15 cellular contexts compared by ENCODE assay signal in the genomic region with DNA sequence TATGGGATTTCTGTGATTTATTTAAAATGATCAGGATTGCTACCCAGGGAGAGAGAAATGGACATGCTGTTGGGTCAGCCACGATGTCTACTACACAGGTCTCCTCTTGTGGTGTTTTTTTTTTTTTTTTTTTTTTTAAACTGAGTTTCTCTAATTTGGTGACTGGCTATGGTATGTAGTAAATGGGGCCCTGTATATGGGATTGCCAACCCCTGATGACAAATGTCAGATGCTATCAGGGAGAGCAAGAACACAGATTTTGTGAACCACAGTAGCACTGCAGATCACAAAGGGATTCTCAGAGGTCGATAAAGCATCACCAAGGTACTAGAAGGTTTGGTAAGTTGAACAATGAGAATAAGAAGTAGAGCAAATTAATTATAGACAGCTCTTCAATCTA. TPM values are rescaled to one million over a fixed set of nuclear protein-coding genes. Genes with fewer than 3 reads are reported as not detected.
A peak's percentile ranks its signal among the peaks of the same experiment; 100 is the strongest.
DNase-seq lines count a peak whose midpoint lies in the region; ATAC-seq, FAIRE-seq and TF ChIP-seq lines count a peak whose summit lies in the region.
"Had no signal": no experiment of that assay in that cellular context is flagged by ENCODE, and none has a peak within 500 bp of the region (broad histone marks: within the 10 kb centered on the region; RNA-seq: fewer than 3 reads in every experiment).

No MANE protein-coding gene starts in this region.

- SMC1A ChIA-PET in GM12878 (lab: Charles Lee; ENCODE audit: uncharacterized antibody, unreplicated experiment) = interaction anchor here (0.7 to 34.8 kb wide), 13 partner anchors 13 to 310 kb away, joined by 3 to 1117 read pairs (median 6); a partner anchor contains a TSS

- TF ChIP-seq CTCF in OCI-LY7 (conservative IDR thresholded peaks at IDR 0.05; ENCODE audit: low read length) (no peak), GM12878 (IDR thresholded peaks at IDR 0.05 in 2 of 3, conservative IDR thresholded peaks at IDR 0.05 in 1 of 3; ENCODE audit: control insufficient read depth in 2 of 3, extremely low read depth in 1 of 3, insufficient read depth in 1 of 3, low read depth in 3 of 3, low read length in 3 of 3) (no peak), nephron progenitor cell (IDR thresholded peaks at IDR 0.05) (no peak)

- POLR2A ChIA-PET in OCI-LY7 (lab: Charles Lee) = interaction anchor here (0.6 to 22.6 kb wide), 21 partner anchors 8 to 351 kb away, joined by 3 to 538 read pairs (median 5); a partner anchor contains a TSS
- POLR2A ChIA-PET in GM12878 (lab: Charles Lee) = interaction anchor here (0.6 to 20.9 kb wide), 9 partner anchors 16 to 421 kb away, joined by 3 to 657 read pairs (median 7); a partner anchor contains a TSS

- no TSS peak for BruUV-seq in OCI-LY7 (replicated peaks; lab: Mats Ljungman, UMichigan)
- no TSS peak for BruUV-seq in GM12878 (replicated peaks; lab: Mats Ljungman, UMichigan)

- no peak overlapping the region for H2BK15ac ChIP-seq in mesendoderm (replicated peaks; ENCODE audit: low read depth)

- H3K27me3 ChIP-seq in GM12878 (replicated peaks in 1 of 2; ENCODE audit: control insufficient read depth in 2 of 2, insufficient read depth in 2 of 2, low read length in 1 of 2) = no peaks in the 10 kb centered on the region
- H3K27me3 ChIP-seq in small intestine (ENCODE audit: control insufficient read depth in 2 of 2, insufficient read depth in 2 of 2, low read length in 2 of 2) = no peaks in the 10 kb centered on the region
- H3K27me3 ChIP-seq in mesendoderm (ENCODE audit: insufficient read depth, low read length, poor library complexity) = no peaks in the 10 kb centered on the region
- H3K27me3 ChIP-seq: heart right ventricle had no signal

- H3K23ac ChIP-seq in mesendoderm (ENCODE audit: low read length) = no peak overlapping the region

- DNase-seq in stimulated activated naive CD8-positive, alpha-beta T cell treated with anti-CD3 and anti-CD28 coated beads, Interleukin-15, Interleukin-2, amounts not matched to agents 100 U/mL and 50 U/mL, for 24 hours = no peak
- DNase-seq in OCI-LY7 (ENCODE audit: low spot score) = no peak
- no peak for DNase-seq in GM12878 (ENCODE audit: low read depth, low spot score)
- no peak for DNase-seq in small intestine
- no peak for DNase-seq in mesendoderm
- DNase-seq in retina = no peak
- no peak for DNase-seq in nephron progenitor cell
- DNase-seq: central memory CD4-positive, alpha-beta T cell; DMS153; heart right ventricle; islet precursor cell; NCI-H1092 treated with DMSO at 0.1 percent for 48 hours; NCI-H69 had no signal

- no peaks in the 10 kb centered on the region for H3K9me3 Mint-ChIP-seq in stimulated activated naive CD8-positive, alpha-beta T cell treated with anti-CD3 and anti-CD28 coated beads, Interleukin-15, Interleukin-2, amounts not matched to agents 100 ng/mL and 50 ng/mL, for 24 hours
- no peaks in the 10 kb centered on the region for H3K9me3 Mint-ChIP-seq in nephron progenitor cell
- H3K9me3 Mint-ChIP-seq: neural crest cell had no signal

- 50% methylated on average over 2 of the region's 2 CpGs for WGBS in GM12878 (ENCODE audit: insufficient coverage, insufficient replicate concordance, low lambda C conversion rate, missing lambda C conversion rate)
- 75 to 94% (median 82%) methylated on average over 2 of the region's 2 CpGs for WGBS in small intestine, 3 donors
- no CpG with 5 or more reads among the region's 2 CpGs for WGBS in mesendoderm (ENCODE audit: extremely low coverage, insufficient coverage, low lambda C conversion rate)

- H3K18ac ChIP-seq in mesendoderm (ENCODE audit: low read length) = no peak overlapping the region

- H3K27me3 Mint-ChIP-seq in stimulated activated naive CD8-positive, alpha-beta T cell treated with anti-CD3 and anti-CD28 coated beads, Interleukin-15, Interleukin-2, amounts not matched to agents 100 ng/mL and 50 ng/mL, for 24 hours = no peaks in the 10 kb centered on the region
- no peaks in the 10 kb centered on the region for H3K27me3 Mint-ChIP-seq in nephron progenitor cell (ENCODE audit: low read depth, poor library complexity)

- H4K20me1 ChIP-seq in OCI-LY7 (ENCODE audit: insufficient read depth, low read length) (no peaks in the 10 kb centered on the region), GM12878 (ENCODE audit: control insufficient read depth, insufficient read depth) (peaks cover 3% of the 10 kb centered on the region)

- H3K4me3 ChIP-seq in OCI-LY7 (ENCODE audit: low read depth, low read length, poor library complexity, severe bottlenecking) = peak overlapping the region; percentile 70
- H3K4me3 ChIP-seq in GM12878 = peak overlapping the region; percentile 78; the same call in 1 of the 2 replicates
- H3K4me3 ChIP-seq in small intestine (ENCODE audit: low read depth in 1 of 2, low read length in 2 of 2) = no peak overlapping the region
- H3K4me3 ChIP-seq in mesendoderm (ENCODE audit: low read length) = no peak overlapping the region

- H3K9ac ChIP-seq in GM12878 (ENCODE audit: control insufficient read depth, insufficient read depth, low read length) = peak overlapping the region; percentile 55
- no peak overlapping the region for H3K9ac ChIP-seq in mesendoderm (ENCODE audit: low read length)

- H3K56ac ChIP-seq in mesendoderm (ENCODE audit: low read length) = no peak overlapping the region

- H3K27ac Mint-ChIP-seq in stimulated activated naive CD8-positive, alpha-beta T cell treated with anti-CD3 and anti-CD28 coated beads, Interleukin-15, Interleukin-2, amounts not matched to agents 100 ng/mL and 50 ng/mL, for 24 hours = peak overlapping the region; percentile 99
- H3K27ac Mint-ChIP-seq in nephron progenitor cell = no peak overlapping the region

- peak overlapping the region; percentile 82 for H3K4me3 Mint-ChIP-seq in stimulated activated naive CD8-positive, alpha-beta T cell treated with anti-CD3 and anti-CD28 coated beads, Interleukin-15, Interleukin-2, amounts not matched to agents 100 ng/mL and 50 ng/mL, for 24 hours
- H3K4me3 Mint-ChIP-seq in nephron progenitor cell = no peak overlapping the region
- H3K4me3 Mint-ChIP-seq: neural crest cell had no signal

- intact Hi-C loops in OCI-LY7 (cut with micrococcal nuclease; ENCODE audit: unreplicated experiment) = no loop called here
- intact Hi-C loops in GM12878 (cut with micrococcal nuclease; ENCODE audit: unreplicated experiment) = loop anchor here (5.0 to 10.0 kb wide), 2 partner anchors 267 to 315 kb away; a partner anchor contains a TSS

- no peak overlapping the region for H2AK5ac ChIP-seq in mesendoderm (ENCODE audit: low read length)

- in situ Hi-C loops in GM12878 (cut with MboI) = no loop called here

- no peaks in the 10 kb centered on the region for H3K9me3 ChIP-seq in OCI-LY7 (ENCODE audit: low read length)
- H3K9me3 ChIP-seq in GM12878 (replicated peaks; ENCODE audit: control insufficient read depth, insufficient read depth, low read length) = no peaks in the 10 kb centered on the region
- no peaks in the 10 kb centered on the region for H3K9me3 ChIP-seq in small intestine (ENCODE audit: control insufficient read depth, low read depth)
- H3K9me3 ChIP-seq: heart right ventricle had no signal

- H4K8ac ChIP-seq in mesendoderm (ENCODE audit: low read depth, low read length) = no peak overlapping the region

- no peak overlapping the region for H2BK120ac ChIP-seq in mesendoderm (ENCODE audit: low read depth, low read length)

- H3K9me2 ChIP-seq in OCI-LY7 (ENCODE audit: insufficient read depth, low read length) = no peaks in the 10 kb centered on the region

- FAIRE-seq in GM12878 (lab: Jason Lieb, UNC) (no peak), small intestine (lab: Jason Lieb, UNC) (no peak)

- ATAC-seq in stimulated activated naive CD8-positive, alpha-beta T cell treated with anti-CD3 and anti-CD28 coated beads, Interleukin-15, Interleukin-2, amounts not matched to agents 100 U/mL and 50 U/mL, for 24 hours = no peak
- no peak for ATAC-seq in GM12878
- ATAC-seq: heart right ventricle had no signal

- H3K4me1 ChIP-seq in OCI-LY7 (ENCODE audit: insufficient read depth, low read length, poor library complexity, severe bottlenecking) (peaks cover 88% of the 10 kb centered on the region), GM12878 (ENCODE audit: control insufficient read depth, insufficient read depth, low read length) (peaks cover 61% of the 10 kb centered on the region), small intestine (ENCODE audit: control insufficient read depth in 2 of 2, insufficient read depth in 1 of 2, low read depth in 1 of 2, low read length in 1 of 2) (peaks cover 9 to 24% of the 10 kb centered on the region in 2 donors), mesendoderm (ENCODE audit: control insufficient read depth, low read depth, low read length) (no peaks in the 10 kb centered on the region)

- TF ChIP-seq RAD21 in GM12878 (IDR thresholded peaks at IDR 0.05; ENCODE audit: insufficient read depth, low read depth, low read length) = no peak

- peak overlapping the region; percentile 99 for H3K27ac ChIP-seq in OCI-LY7 (ENCODE audit: low read depth, low read length, poor library complexity, severe bottlenecking)
- H3K27ac ChIP-seq in GM12878 (ENCODE audit: control insufficient read depth, insufficient read depth) = peak overlapping the region; percentile 100
- no peak overlapping the region for H3K27ac ChIP-seq in small intestine (ENCODE audit: low read depth in 1 of 2, low read length in 1 of 2)
- H3K27ac ChIP-seq in mesendoderm (ENCODE audit: low read depth, low read length) = no peak overlapping the region

- peaks cover 4% of the 10 kb centered on the region; the same call in 1 of the 2 replicates for H3K36me3 ChIP-seq in OCI-LY7 (ENCODE audit: insufficient read depth, low read length)
- H3K36me3 ChIP-seq in GM12878 (ENCODE audit: control insufficient read depth in 2 of 2, insufficient read depth in 2 of 2, low read length in 1 of 2) = peaks cover 0 to 4% of the 10 kb centered on the region in 2 experiments; a peak in 1 of 4 replicates
- H3K36me3 ChIP-seq in small intestine (ENCODE audit: control insufficient read depth in 2 of 2, insufficient read depth in 2 of 2, low read length in 2 of 2) = no peaks in the 10 kb centered on the region
- no peaks in the 10 kb centered on the region for H3K36me3 ChIP-seq in mesendoderm (ENCODE audit: control insufficient read depth, insufficient read depth, low read length)
- H3K36me3 ChIP-seq: heart right ventricle had no signal

- no peak overlapping the region for H2BK5ac ChIP-seq in mesendoderm (ENCODE audit: low read length)

- CTCF ChIA-PET in OCI-LY7 (lab: Charles Lee; ENCODE audit: unreplicated experiment) = interaction anchor here (0.6 kb wide), 1 partner anchor 70 kb away, joined by 3 read pairs; no protein-coding TSS in a partner anchor
- CTCF ChIA-PET in GM12878 (lab: Yijun Ruan, JAX) = interaction anchor here (0.9 to 20.3 kb wide), 11 partner anchors 9 to 309 kb away, joined by 3 to 261 read pairs (median 4); a partner anchor contains a TSS

- no peak overlapping the region for H2AFZ ChIP-seq in OCI-LY7 (ENCODE audit: low read length)
- no peak overlapping the region for H2AFZ ChIP-seq in GM12878 (ENCODE audit: control insufficient read depth, low read depth, low read length)

- H3K4me2 ChIP-seq in OCI-LY7 (ENCODE audit: low read length) (peak overlapping the region; percentile 85), GM12878 (ENCODE audit: control insufficient read depth, insufficient read depth) (peak overlapping the region; percentile 99), mesendoderm (ENCODE audit: low read length) (no peak overlapping the region)

- H3K79me2 ChIP-seq in OCI-LY7 (ENCODE audit: insufficient read depth, low read depth, low read length) = peaks cover 87% of the 10 kb centered on the region
- peaks cover 99% of the 10 kb centered on the region for H3K79me2 ChIP-seq in GM12878 (ENCODE audit: control insufficient read depth, insufficient read depth, low read length)
- no peaks in the 10 kb centered on the region for H3K79me2 ChIP-seq in mesendoderm (ENCODE audit: control insufficient read depth, insufficient read depth, low read length)

- H3K36me3 Mint-ChIP-seq in stimulated activated naive CD8-positive, alpha-beta T cell treated with anti-CD3 and anti-CD28 coated beads, Interleukin-15, Interleukin-2, amounts not matched to agents 100 ng/mL and 50 ng/mL, for 24 hours (ENCODE audit: low read depth) = peaks cover 16% of the 10 kb centered on the region
- no peaks in the 10 kb centered on the region for H3K36me3 Mint-ChIP-seq in nephron progenitor cell (ENCODE audit: low read depth)

- no peak overlapping the region for H3K4ac ChIP-seq in mesendoderm (ENCODE audit: low read depth, low read length)

- no peak for TF ChIP-seq POLR2A in GM12878 (IDR thresholded peaks at IDR 0.05; ENCODE audit: low read depth, low read length)

- TF ChIP-seq EP300 in GM12878 (IDR thresholded peaks at IDR 0.05; ENCODE audit: borderline replicate concordance in 1 of 2, control insufficient read depth in 1 of 2, low read depth in 2 of 2, low read length in 2 of 2) = no peak

- H4K5ac ChIP-seq in mesendoderm (ENCODE audit: low read length) = no peak overlapping the region

- H3K79me1 ChIP-seq in mesendoderm (ENCODE audit: low read length) = no peaks in the 10 kb centered on the region

- RAD21 ChIA-PET in GM12878 (lab: Charles Lee; ENCODE audit: unreplicated experiment) = interaction anchor here (0.6 to 18.7 kb wide), 12 partner anchors 16 to 101 kb away, joined by 3 to 501 read pairs (median 10); a partner anchor contains a TSS

- peaks cover 100% of the 10 kb centered on the region for H3K4me1 Mint-ChIP-seq in stimulated activated naive CD8-positive, alpha-beta T cell treated with anti-CD3 and anti-CD28 coated beads, Interleukin-15, Interleukin-2, amounts not matched to agents 100 ng/mL and 50 ng/mL, for 24 hours (ENCODE audit: low read depth)
- peaks cover 27% of the 10 kb centered on the region for H3K4me1 Mint-ChIP-seq in nephron progenitor cell
- H3K4me1 Mint-ChIP-seq: neural crest cell had no signal

RNA-seq across cellular contexts. Expression of a gene that starts 16.5 kb away (rescaled TPM):
- 92.9 and 95.1 TPM in 2 replicates for total RNA-seq in OCI-LY7 (2014; rRNA removed; shearing (Covaris generic))
- total RNA-seq in OCI-LY7 (2022) (75.4 and 94.5 TPM in 2 replicates), GM12878 (2014; rRNA removed) (140 and 157 TPM in 2 replicates), GM12878 (2014; rRNA removed; fragmentation: Illumina TruSeq; extraction: Trizol) (178 and 183 TPM in 2 replicates), GM12878 (2021) (116 and 124 TPM in 2 replicates)
- 75.1 and 80.9 TPM in 2 replicates for total RNA-seq in GM12878 (2013; cell fraction: nucleolus; rRNA removed)
- 51.5 TPM for polyA plus RNA-seq in GM12878 (2011; ENCODE audit: low read depth)
- polyA plus RNA-seq in GM12878 (2011; rRNA removed) (169 and 264 TPM in 2 replicates), GM12878 (2014; fragmentation: Illumina TruSeq; extraction: Trizol) (180 and 219 TPM in 2 replicates), GM12878 (2014; fragmentation: Nextera tagmentation; extraction: Ambion mirVana) (100 to 1,000 TPM; 217 to 324 TPM), GM12878 (2014; rRNA removed) (108 and 144 TPM in 2 replicates), GM12878 (2016; fragmentation: Nextera tagmentation; extraction: Ambion mirVana) (100 to 1,000 TPM; 177 to 181 TPM), small intestine (10 to 100 TPM in 2 of 3 donors, 1 to 10 TPM in 1; 8.5 to 11.6 (median 10.3) TPM)
- polyA plus RNA-seq in GM12878 (2011; cell fraction: cytosol; rRNA removed) = 66.2 and 70.2 TPM in 2 replicates
- polyA plus RNA-seq in GM12878 (2011; cell fraction: nucleus; rRNA removed) = 51.6 and 57.2 TPM in 2 replicates
- 82.6 and 119 TPM in 2 replicates for polyA plus RNA-seq in GM12878 (2012)
- 69.6 and 132 TPM in 2 replicates for polyA minus RNA-seq in GM12878 (2011; rRNA and poly(A)+ RNA removed)
- polyA minus RNA-seq in GM12878 (2011; cell fraction: cytosol; rRNA and poly(A)+ RNA removed) = 56.4 and 60.0 TPM in 2 replicates
- 30.6 and 45.0 TPM in 2 replicates for polyA minus RNA-seq in GM12878 (2011; cell fraction: nucleus; rRNA and poly(A)+ RNA removed)
- 11.8 TPM for polyA plus RNA-seq in mesendoderm (2013, experiment 1 of 2)
- 11.9 TPM for polyA plus RNA-seq in mesendoderm (2013, experiment 2 of 2)

Comparison
In these comparisons a context has a peak if more than half of its experiments do, and no peak if none do; other contexts are left out.
1. H3K27ac ChIP-seq: peak in OCI-LY7 (single experiment) and GM12878 (single experiment); none in small intestine (0 of 2) and mesendoderm (single experiment).
2. H3K4me3 ChIP-seq: peak in OCI-LY7 (single experiment) and GM12878 (single experiment); none in small intestine (0 of 2) and mesendoderm (single experiment).